In the genomic region with DNA sequence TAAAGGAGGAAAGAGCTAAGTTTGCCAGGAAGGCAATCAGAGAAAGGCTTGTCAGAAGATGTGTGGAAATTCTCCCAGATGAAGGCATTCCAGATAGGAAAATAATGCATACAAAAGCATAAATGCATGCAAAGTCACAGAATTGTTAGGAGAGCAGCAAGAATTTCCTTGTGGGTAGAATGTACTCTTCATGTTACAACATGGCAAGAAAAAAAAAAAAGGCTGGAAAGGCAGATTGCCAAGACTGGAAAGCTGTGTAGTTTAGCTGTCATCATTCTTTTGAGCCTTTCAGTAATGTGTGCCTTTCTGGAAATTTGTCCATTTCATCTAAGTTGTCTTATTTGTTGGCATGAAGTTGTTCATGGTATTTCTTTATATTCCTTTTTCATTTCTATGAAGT, we compare ENCODE assay signal across 20 cellular contexts.
"Had no signal": no experiment of that assay in that cellular context is flagged by ENCODE, and none has a peak within 500 bp of the region (broad histone marks: within the 10 kb centered on the region; RNA-seq: fewer than 3 reads in every experiment).

No MANE protein-coding gene starts in this region.

- H3K9me3 ChIP-seq: esophagus muscularis mucosa, mucosa of descending colon, neutrophil, right lobe of liver, thoracic aorta, tibial nerve, upper lobe of left lung had no signal

- H3K4me3 ChIP-seq: dorsolateral prefrontal cortex, esophagus muscularis mucosa, lung, mucosa of descending colon, right lobe of liver, thoracic aorta, tibial nerve, upper lobe of left lung had no signal

- H3K4me1 ChIP-seq: esophagus muscularis mucosa, parathyroid adenoma, right lobe of liver, tibial nerve, upper lobe of left lung had no signal

- DNase-seq: dorsolateral prefrontal cortex; effector CD4-positive, alpha-beta T cell; head of caudate nucleus; kidney; mesenchymal stem cell; mucosa of descending colon; naive B cell; right lobe of liver; small intestine; stimulated activated CD4-positive, alpha-beta T cell treated with anti-CD3 and anti-CD28 coated beads, Interleukin-15, amount 100 ng/mL, for 24 hours; stimulated activated CD4-positive, alpha-beta T cell treated with anti-CD3 and anti-CD28 coated beads, Interleukin-2, amount 100 ng/mL, for 48 hours; stimulated activated naive B cell treated with anti-CD40 and anti-IgM and Interleukin-4, amounts not matched to agents 10 μg/mL and 1 μg/mL and 100 μg/mL, for 72 hours; upper lobe of left lung had no signal

- H3K36me3 ChIP-seq: esophagus muscularis mucosa, neutrophil, right lobe of liver, thoracic aorta, tibial nerve, upper lobe of left lung had no signal

- H3K27ac ChIP-seq: dorsolateral prefrontal cortex, epithelial cell of prostate, esophagus muscularis mucosa, neutrophil, parathyroid adenoma, right lobe of liver, thoracic aorta, tibial nerve, upper lobe of left lung had no signal

- H3K27me3 ChIP-seq: esophagus muscularis mucosa, right lobe of liver, tibial nerve, upper lobe of left lung had no signal
